ENCODE assay signal across 8 cellular contexts in genomic region chr2:26178746-26179436, GRCh38. TPM values are rescaled to one million over a fixed set of nuclear protein-coding genes. Genes with fewer than 3 reads are reported as not detected.
DNase-seq lines count a peak whose midpoint lies in the region; ATAC-seq and TF ChIP-seq lines count a peak whose summit lies in the region.

No MANE protein-coding gene starts in this region.

- no peak overlapping the region for H2AK5ac ChIP-seq in mesendoderm (ENCODE audit: low read length)

- peak overlapping the region; percentile 82 for H3K56ac ChIP-seq in mesendoderm (ENCODE audit: low read length)

- H2BK5ac ChIP-seq in mesendoderm (ENCODE audit: low read length): no peak overlapping the region

- no peak overlapping the region for H3K23ac ChIP-seq in mesendoderm (ENCODE audit: low read length)

- H2BK15ac ChIP-seq in mesendoderm (replicated peaks; ENCODE audit: low read depth): no peak overlapping the region

- H3K9me3 ChIP-seq in ectodermal cell (ENCODE audit: control insufficient read depth, low read length) (no peaks in the 10 kb centered on the region), vagina (no peaks in the 10 kb centered on the region)

- TF ChIP-seq CTCF in vagina (IDR thresholded peaks at IDR 0.05): no peak

- 2 to 4% methylated on average over 48 of the region's 48 CpGs for WGBS in ectodermal cell, 2 experiments
- no CpG with 5 or more reads among the region's 48 CpGs for WGBS in mesendoderm (ENCODE audit: extremely low coverage, insufficient coverage, low lambda C conversion rate)

- H3K18ac ChIP-seq in mesendoderm (ENCODE audit: low read length): peak overlapping the region; percentile 65

- intact Hi-C loops in vagina (cut with DNase I): no loop called here

- H3K4me1 ChIP-seq in ectodermal cell (ENCODE audit: control insufficient read depth, insufficient read depth, low read length) (peaks cover 31% of the 10 kb centered on the region), mesendoderm (ENCODE audit: control insufficient read depth, low read depth, low read length) (peaks cover 4% of the 10 kb centered on the region), vagina (peaks cover 18% of the 10 kb centered on the region)

- no peak overlapping the region for H3K27ac ChIP-seq in ectodermal cell (ENCODE audit: insufficient read depth, low read depth, low read length, poor library complexity, severe bottlenecking)
- no peak overlapping the region for H3K27ac ChIP-seq in mesendoderm (ENCODE audit: low read depth, low read length)
- no peak overlapping the region for H3K27ac ChIP-seq in vagina

- no peaks in the 10 kb centered on the region for H3K79me2 ChIP-seq in mesendoderm (ENCODE audit: control insufficient read depth, insufficient read depth, low read length)

- H3K4me2 ChIP-seq in mesendoderm (ENCODE audit: low read length): peak overlapping the region; percentile 56

- H3K4me3 ChIP-seq in ectodermal cell (ENCODE audit: insufficient read depth, low read depth, low read length): peak overlapping the region; percentile 37
- peak overlapping the region; percentile 37 for H3K4me3 ChIP-seq in mesendoderm (ENCODE audit: low read length)
- peak overlapping the region; percentile 37 to 55 for H3K4me3 ChIP-seq in vagina

- H3K9ac ChIP-seq in mesendoderm (ENCODE audit: low read length): peak overlapping the region; percentile 72

- TF ChIP-seq POLR2A in vagina (IDR thresholded peaks at IDR 0.05): no peak

- H3K4ac ChIP-seq in mesendoderm (ENCODE audit: low read depth, low read length): no peak overlapping the region

- no peak overlapping the region for H4K5ac ChIP-seq in mesendoderm (ENCODE audit: low read length)

- no peak overlapping the region for H2BK120ac ChIP-seq in mesendoderm (ENCODE audit: low read depth, low read length)

- no peaks in the 10 kb centered on the region for H3K79me1 ChIP-seq in mesendoderm (ENCODE audit: low read length)

- H4K8ac ChIP-seq in mesendoderm (ENCODE audit: low read depth, low read length): no peak overlapping the region

- no peak for ATAC-seq in HG02870 (IDR thresholded peaks at IDR 0.05; ENCODE audit: unreplicated experiment)

- H3K36me3 ChIP-seq in ectodermal cell (ENCODE audit: control insufficient read depth, insufficient read depth, low read length) (peaks cover 3% of the 10 kb centered on the region), mesendoderm (ENCODE audit: control insufficient read depth, insufficient read depth, low read length) (no peaks in the 10 kb centered on the region), vagina (no peaks in the 10 kb centered on the region)

- DNase-seq in G401 (ENCODE audit: low spot score): peak; percentile 53
- DNase-seq in NCI-H774 (lab: John Stamatoyannopoulos, UW): peak; percentile 37
- peak; percentile 63 for DNase-seq in mesendoderm
- no peak for DNase-seq in vagina (ENCODE audit: extremely low spot score in 2 of 2)
- DNase-seq in activated effector memory CD4-positive, alpha-beta T cell treated with Interleukin-2 at 50 U/mL for 16 hours: no peak
- no peak for DNase-seq in HCEC 1CT

- in situ Hi-C loops in G401 (cut with HindIII; ENCODE audit: low sequenced_read_pairs): no loop called here

- H3K27me3 ChIP-seq in ectodermal cell (ENCODE audit: control insufficient read depth, insufficient read depth, low read length, poor library complexity, severe bottlenecking): peaks cover 15% of the 10 kb centered on the region
- no peaks in the 10 kb centered on the region for H3K27me3 ChIP-seq in mesendoderm (ENCODE audit: insufficient read depth, low read length, poor library complexity)
- H3K27me3 ChIP-seq in vagina: peaks cover 6% of the 10 kb centered on the region

RNA-seq across cellular contexts. Expression of gene GAREM2, which starts 6.0 kb away (rescaled TPM):
- total RNA-seq in G401 (2014; rRNA removed; shearing (Covaris generic)): 8.6 and 12.8 TPM in 2 replicates
- 15.3 TPM for polyA plus RNA-seq in ectodermal cell (2013, experiment 1 of 4)
- 19.4 TPM for polyA plus RNA-seq in ectodermal cell (2013, experiment 2 of 4)
- polyA plus RNA-seq in ectodermal cell (2013, experiment 3 of 4): 17.4 TPM
- polyA plus RNA-seq in ectodermal cell (2013, experiment 4 of 4): 19.5 TPM
- 6.9 TPM for polyA plus RNA-seq in mesendoderm (2013, experiment 1 of 2)
- 9.5 TPM for polyA plus RNA-seq in mesendoderm (2013, experiment 2 of 2)
- 4.4 TPM for total RNA-seq in vagina

Comparison
In these comparisons a context has a peak if more than half of its experiments do, and no peak if none do; other contexts are left out.
1. DNase-seq: peak in G401 (single experiment), NCI-H774 (single experiment) and mesendoderm (single experiment); none in vagina (0 of 2), activated effector memory CD4-positive, alpha-beta T cell treated with Interleukin-2 at 50 U/mL for 16 hours (single experiment) and HCEC 1CT (single experiment).
2. Peak in every context shown above with its lines, with median percentiles within 50 percentile points of each other: H3K4me3 ChIP-seq.